17 cellular contexts compared by ENCODE assay signal in genomic region chr3:29067014-29067413, GRCh38.
DNase-seq lines count a peak whose midpoint lies in the region; ATAC-seq and TF ChIP-seq lines count a peak whose summit lies in the region.
"Had no signal": no experiment of that assay in that cellular context is flagged by ENCODE, and none has a peak within 500 bp of the region (broad histone marks: within the 10 kb centered on the region; RNA-seq: fewer than 3 reads in every experiment).

No MANE protein-coding gene starts in this region.

- H3K4me3 ChIP-seq in RWPE2 (ENCODE audit: severe bottlenecking) (no peak overlapping the region), fibroblast of mammary gland (ENCODE audit: control insufficient read depth, low read depth, low read length) (no peak overlapping the region), smooth muscle cell (no peak overlapping the region)
- H3K4me3 ChIP-seq: gastrocnemius medialis had no signal

- H3K4me1 ChIP-seq in RWPE2 (ENCODE audit: insufficient read depth, poor library complexity, severe bottlenecking) (peaks cover 25% of the 10 kb centered on the region), smooth muscle cell (ENCODE audit: low read depth) (peaks cover 24% of the 10 kb centered on the region)

- no peak overlapping the region for H3K4me2 ChIP-seq in smooth muscle cell
- H3K4me2 ChIP-seq: KMS-11 had no signal

- H3K27ac ChIP-seq in RWPE2 (ENCODE audit: poor library complexity, severe bottlenecking) (peak overlapping the region; percentile 22), smooth muscle cell (ENCODE audit: low read depth) (peak overlapping the region; percentile 90)
- H3K27ac ChIP-seq: gastrocnemius medialis, KMS-11 had no signal

- no peaks in the 10 kb centered on the region for H4K20me1 ChIP-seq in smooth muscle cell (ENCODE audit: low read depth)

- WGBS in smooth muscle cell (ENCODE audit: low lambda C conversion rate), result 82% methylated on average over 4 of the region's 4 CpGs

- no peaks in the 10 kb centered on the region for H3K27me3 ChIP-seq in RWPE2 (ENCODE audit: insufficient read depth, poor library complexity, severe bottlenecking)
- H3K27me3 ChIP-seq in smooth muscle cell (ENCODE audit: low read depth), result no peaks in the 10 kb centered on the region
- H3K27me3 ChIP-seq: gastrocnemius medialis had no signal

- POLR2A ChIA-PET in GM10248 (lab: Yijun Ruan, JAX), result no interaction called here

- H3K79me2 ChIP-seq in smooth muscle cell (ENCODE audit: low read depth), result no peaks in the 10 kb centered on the region

- peaks cover 9% of the 10 kb centered on the region for H3F3A ChIP-seq in smooth muscle cell (ENCODE audit: low read depth)

- ATAC-seq in activated CD4-positive, CD25-positive, alpha-beta regulatory T cell treated with anti-CD3 and anti-CD28 coated beads, Interleukin-2, amount 50 U/mL, for 24 hours, result peak; percentile 91 to 96
- ATAC-seq in RWPE2 (ENCODE audit: low read depth) (peak; percentile 24; the same call in 1 of the 3 replicates), GM19455 (IDR thresholded peaks at IDR 0.05; ENCODE audit: unreplicated experiment) (no peak)
- ATAC-seq: gastrocnemius medialis; natural killer cell treated with Interleukin-12 subunit alpha and Interleukin-12 subunit beta and Interleukin-15 and Interleukin-18, amount 100 ng/mL, for 72 hours had no signal

- H3K9me3 ChIP-seq in RWPE2 (ENCODE audit: severe bottlenecking), result no peaks in the 10 kb centered on the region
- no peaks in the 10 kb centered on the region for H3K9me3 ChIP-seq in smooth muscle cell (replicated peaks; ENCODE audit: low read depth)
- H3K9me3 ChIP-seq: gastrocnemius medialis had no signal

- no peak for TF ChIP-seq CTCF in RWPE2 (IDR thresholded peaks at IDR 0.05; ENCODE audit: poor library complexity, severe bottlenecking)
- TF ChIP-seq CTCF in fibroblast of mammary gland (conservative IDR thresholded peaks at IDR 0.05; ENCODE audit: control insufficient read depth, insufficient read depth, low read depth, low read length), result no peak
- TF ChIP-seq CTCF in smooth muscle cell (IDR thresholded peaks at IDR 0.05; ENCODE audit: borderline replicate concordance, insufficient read depth, poor library complexity, severe bottlenecking), result no peak
- no peak for TF ChIP-seq CTCF in GM10248 (IDR thresholded peaks at IDR 0.05; ENCODE audit: control extremely low read depth, extremely low read depth, low read depth, missing control alignments)

- DNase-seq in activated CD4-positive, CD25-positive, alpha-beta regulatory T cell (lab: John Stamatoyannopoulos, UW), result no peak
- no peak for DNase-seq in RWPE2 (ENCODE audit: low spot score)
- DNase-seq in fibroblast of mammary gland (ENCODE audit: low read depth), result peak; percentile 41
- DNase-seq in smooth muscle cell (lab: John Stamatoyannopoulos, UW; ENCODE audit: unreplicated experiment), result no peak
- DNase-seq in GM10248 (ENCODE audit: extremely low spot score), result no peak
- DNase-seq in SW 1271 (lab: John Stamatoyannopoulos, UW), result no peak
- DNase-seq: activated CD4-positive, alpha-beta T cell treated with anti-CD3 and anti-CD28 coated beads, Interleukin-2, amount 50 U/mL, for 4 hours; activated naive CD4-positive, alpha-beta T cell treated with anti-CD3 and anti-CD28 coated beads for 36 hours; gastrocnemius medialis; NCI-H1092; NCI-H2081; NCI-H510A; NK-92 treated with Interleukin-12 subunit alpha and Interleukin-12 subunit beta, amount 100 ng/mL, for 24 hours had no signal

- CTCF ChIA-PET in GM10248 (lab: Yijun Ruan, JAX), result interaction anchor here (0.9 to 1.8 kb wide), 3 partner anchors 9 to 17 kb away, joined by 4 to 8 read pairs (median 6); no protein-coding TSS in a partner anchor

- H3K9ac ChIP-seq in smooth muscle cell (ENCODE audit: low read depth), result no peak overlapping the region
- H3K9ac ChIP-seq: KMS-11 had no signal

- H2AFZ ChIP-seq in smooth muscle cell (ENCODE audit: low read depth), result no peak overlapping the region

- H3K36me3 ChIP-seq in RWPE2 (ENCODE audit: low read depth), result no peaks in the 10 kb centered on the region
- no peaks in the 10 kb centered on the region for H3K36me3 ChIP-seq in smooth muscle cell (ENCODE audit: low read depth)
- H3K36me3 ChIP-seq: gastrocnemius medialis had no signal
